ENCODE assay signal across 8 cellular contexts in the genomic region with DNA sequence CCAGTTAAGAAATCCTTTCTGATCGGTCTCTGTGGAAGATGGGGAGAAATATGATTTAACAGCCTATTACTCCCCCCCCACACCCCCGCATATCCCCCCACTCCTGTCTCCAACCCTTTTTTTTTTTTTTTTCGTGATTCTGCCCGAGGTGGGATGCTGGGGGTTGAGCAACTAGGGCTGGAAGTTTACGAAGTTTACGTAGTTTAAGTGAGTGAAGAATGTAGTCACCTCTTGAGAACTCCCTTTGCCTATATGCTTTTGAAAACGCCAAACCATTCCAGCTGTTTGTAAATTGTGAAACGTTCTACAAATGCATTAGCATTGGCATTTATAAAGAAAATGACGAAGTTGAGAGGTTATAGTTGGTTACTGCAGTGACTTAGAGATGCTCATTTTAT. TPM values are rescaled to one million over a fixed set of nuclear protein-coding genes. Genes with fewer than 3 reads are reported as not detected.
A peak's percentile ranks its signal among the peaks of the same experiment; 100 is the strongest.
DNase-seq lines count a peak whose midpoint lies in the region; ATAC-seq and TF ChIP-seq lines count a peak whose summit lies in the region.

No MANE protein-coding gene starts in this region.

- no peaks in the 10 kb centered on the region for H3K36me3 ChIP-seq in CD8-positive, alpha-beta T cell (ENCODE audit: insufficient read depth, low read length)
- no peaks in the 10 kb centered on the region for H3K36me3 ChIP-seq in iPS-18a (ENCODE audit: control insufficient read depth, low read depth, low read length)
- H3K36me3 ChIP-seq in smooth muscle cell (ENCODE audit: low read depth): no peaks in the 10 kb centered on the region

- H3K9me3 Mint-ChIP-seq in CD8-positive, alpha-beta T cell: no peaks in the 10 kb centered on the region

- peak overlapping the region; percentile 18 for H2AFZ ChIP-seq in smooth muscle cell (ENCODE audit: low read depth)

- H3K4me2 ChIP-seq in smooth muscle cell: peak overlapping the region; percentile 98

- H3K27me3 Mint-ChIP-seq in CD8-positive, alpha-beta T cell (ENCODE audit: low read depth): peaks cover 20% of the 10 kb centered on the region

- no peak overlapping the region for H3K27ac Mint-ChIP-seq in CD8-positive, alpha-beta T cell

- peaks cover 12% of the 10 kb centered on the region for H3K4me1 Mint-ChIP-seq in CD8-positive, alpha-beta T cell (ENCODE audit: low read depth)

- peaks cover 11% of the 10 kb centered on the region for H4K20me1 ChIP-seq in smooth muscle cell (ENCODE audit: low read depth)

- H3K27me3 ChIP-seq in CD8-positive, alpha-beta T cell (ENCODE audit: insufficient read depth, low read length): no peaks in the 10 kb centered on the region
- H3K27me3 ChIP-seq in iPS-18a (ENCODE audit: control insufficient read depth, insufficient read depth, low read length) (no peaks in the 10 kb centered on the region), smooth muscle cell (ENCODE audit: low read depth) (no peaks in the 10 kb centered on the region)

- no peak for ATAC-seq in CD8-positive, alpha-beta T cell
- ATAC-seq in HG02642 (IDR thresholded peaks at IDR 0.05; ENCODE audit: poor library complexity, unreplicated experiment) (peak; percentile 10), HG03342 (IDR thresholded peaks at IDR 0.05; ENCODE audit: unreplicated experiment) (no peak)

- DNase-seq in CD8-positive, alpha-beta T cell: no peak
- DNase-seq in astrocyte of the cerebellum (ENCODE audit: low read depth): peak; percentile 38
- DNase-seq in smooth muscle cell (lab: John Stamatoyannopoulos, UW; ENCODE audit: unreplicated experiment): no peak
- DNase-seq in GM10248 (ENCODE audit: extremely low spot score): no peak
- no peak for DNase-seq in LoVo (ENCODE audit: low spot score)

- H3K79me2 ChIP-seq in smooth muscle cell (ENCODE audit: low read depth): peaks cover 45% of the 10 kb centered on the region

- in situ Hi-C loops in astrocyte of the cerebellum (cut with HindIII; ENCODE audit: low sequenced_read_pairs): no loop called here

- no peak for TF ChIP-seq CTCF in CD8-positive, alpha-beta T cell (IDR thresholded peaks at IDR 0.05)
- TF ChIP-seq CTCF in astrocyte of the cerebellum (IDR thresholded peaks at IDR 0.05; ENCODE audit: low read depth, low read length, missing control alignments): no peak
- no peak for TF ChIP-seq CTCF in smooth muscle cell (IDR thresholded peaks at IDR 0.05; ENCODE audit: borderline replicate concordance, insufficient read depth, poor library complexity, severe bottlenecking)
- no peak for TF ChIP-seq CTCF in GM10248 (IDR thresholded peaks at IDR 0.05; ENCODE audit: control extremely low read depth, extremely low read depth, low read depth, missing control alignments)

- peaks cover 3% of the 10 kb centered on the region for H3K36me3 Mint-ChIP-seq in CD8-positive, alpha-beta T cell

- no peaks in the 10 kb centered on the region for H3K9me3 ChIP-seq in CD8-positive, alpha-beta T cell (ENCODE audit: low read length)
- H3K9me3 ChIP-seq in iPS-18a (ENCODE audit: control insufficient read depth, low read depth, low read length): no peaks in the 10 kb centered on the region
- no peaks in the 10 kb centered on the region for H3K9me3 ChIP-seq in smooth muscle cell (replicated peaks; ENCODE audit: low read depth)

- H3K4me1 ChIP-seq in CD8-positive, alpha-beta T cell (ENCODE audit: insufficient read depth, low read length): peaks cover 9% of the 10 kb centered on the region
- H3K4me1 ChIP-seq in iPS-18a (ENCODE audit: control insufficient read depth, low read depth, low read length) (peaks cover 10% of the 10 kb centered on the region), smooth muscle cell (ENCODE audit: low read depth) (peaks cover 16% of the 10 kb centered on the region)

- POLR2A ChIA-PET in CD8-positive, alpha-beta T cell (lab: Charles Lee): no interaction called here
- POLR2A ChIA-PET in GM10248 (lab: Yijun Ruan, JAX): no interaction called here

- peak overlapping the region; percentile 64 for H3K4me3 Mint-ChIP-seq in CD8-positive, alpha-beta T cell

- WGBS in smooth muscle cell (ENCODE audit: low lambda C conversion rate): under 1% methylated on average over 9 of the region's 9 CpGs

- peak overlapping the region; percentile 26 for H3K4me3 ChIP-seq in CD8-positive, alpha-beta T cell (ENCODE audit: low read depth, low read length)
- H3K4me3 ChIP-seq in astrocyte of the cerebellum (ENCODE audit: low read depth, low read length): peak overlapping the region; percentile 92
- peak overlapping the region; percentile 84 for H3K4me3 ChIP-seq in iPS-18a (ENCODE audit: low read length)
- peak overlapping the region; percentile 90 for H3K4me3 ChIP-seq in smooth muscle cell

- H3K27ac ChIP-seq in CD8-positive, alpha-beta T cell (ENCODE audit: low read depth, low read length): no peak overlapping the region
- H3K27ac ChIP-seq in iPS-18a (ENCODE audit: low read length): no peak overlapping the region
- H3K27ac ChIP-seq in smooth muscle cell (ENCODE audit: low read depth): peak overlapping the region; percentile 96

- peaks cover 3% of the 10 kb centered on the region for H3F3A ChIP-seq in smooth muscle cell (ENCODE audit: low read depth)

- H3K9ac ChIP-seq in iPS-18a (ENCODE audit: low read length) (peak overlapping the region; percentile 72), smooth muscle cell (ENCODE audit: low read depth) (peak overlapping the region; percentile 95)

- intact Hi-C loops in CD8-positive, alpha-beta T cell (cut with DNase I, micrococcal nuclease): no loop called here

- CTCF ChIA-PET in CD8-positive, alpha-beta T cell (lab: Charles Lee): no interaction called here
- CTCF ChIA-PET in GM10248 (lab: Yijun Ruan, JAX): no interaction called here

RNA-seq across cellular contexts. Expression of a gene that starts 0.8 kb away (rescaled TPM):
- under 1 TPM in 1 of 2 experiments, not detected in 1; 0.17 TPM for total RNA-seq in CD8-positive, alpha-beta T cell
- total RNA-seq in smooth muscle cell: 12.5 and 16.8 TPM in 2 replicates
- polyA plus RNA-seq in smooth muscle cell: 20.2 and 28.6 TPM in 2 replicates

Comparison
In these comparisons a context has a peak if more than half of its experiments do, and no peak if none do; other contexts are left out.
1. H3K4me3 ChIP-seq: peak in every context shown above with its lines; median percentile 92 in astrocyte of the cerebellum; 90 in smooth muscle cell; 84 in iPS-18a; 26 in CD8-positive, alpha-beta T cell.
2. RNA of a gene that starts 0.8 kb away (total RNA-seq): 12.5 to 16.8 TPM in smooth muscle cell; 0.17 TPM in CD8-positive, alpha-beta T cell; every median in the first group is over 10 times any median in the second.